ENCODE assay signal across 15 cellular contexts in the genomic region with DNA sequence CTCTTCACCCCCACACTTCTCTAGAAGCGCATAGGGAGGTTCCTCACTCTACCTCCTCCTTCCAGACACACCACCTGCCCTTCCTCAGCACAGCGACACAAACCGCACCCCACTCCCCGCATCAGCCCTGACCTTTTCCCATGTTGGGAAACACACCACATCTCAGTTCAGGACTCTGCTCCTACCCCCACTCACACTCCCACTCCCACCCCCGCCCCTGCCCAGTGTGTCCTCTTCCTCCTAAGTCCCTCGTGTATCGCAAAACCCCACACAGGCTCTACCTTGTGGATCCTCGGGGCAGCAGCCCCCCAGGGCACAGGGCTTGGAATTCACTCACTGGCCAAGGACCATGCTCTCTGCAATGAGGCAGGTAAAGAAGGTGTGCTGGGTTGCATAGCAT. TPM values are rescaled to one million over a fixed set of nuclear protein-coding genes. Genes with fewer than 3 reads are reported as not detected.
DNase-seq lines count a peak whose midpoint lies in the region; ATAC-seq and TF ChIP-seq lines count a peak whose summit lies in the region.
"Had no signal": no experiment of that assay in that cellular context is flagged by ENCODE, and none has a peak within 500 bp of the region (broad histone marks: within the 10 kb centered on the region; RNA-seq: fewer than 3 reads in every experiment).

No MANE protein-coding gene starts in this region.

- intact Hi-C loops in sciatic nerve (cut with DNase I), result no loop called here
- intact Hi-C loops in vagina (cut with DNase I), result loop anchor here (5.0 kb wide), 1 partner anchor 496 kb away; no protein-coding TSS in a partner anchor
- intact Hi-C loops in mucosa of descending colon (cut with DNase I, micrococcal nuclease), result no loop called here

- no peaks in the 10 kb centered on the region for H3K4me1 ChIP-seq in HEK293 (ENCODE audit: control insufficient read depth, insufficient read depth, low read length)
- H3K4me1 ChIP-seq in vagina, result peaks cover 15% of the 10 kb centered on the region
- H3K4me1 ChIP-seq in mucosa of descending colon (ENCODE audit: low read depth), result no peaks in the 10 kb centered on the region
- H3K4me1 ChIP-seq: A549, BE2C had no signal

- ATAC-seq in sciatic nerve (no peak), mucosa of descending colon (no peak)
- ATAC-seq: A549, GM12878 had no signal

- H3K9me3 ChIP-seq in HEK293 (ENCODE audit: control insufficient read depth, insufficient read depth, low read depth, low read length) (no peaks in the 10 kb centered on the region), vagina (no peaks in the 10 kb centered on the region), mucosa of descending colon (no peaks in the 10 kb centered on the region)
- H3K9me3 ChIP-seq: A549, BE2C had no signal

- TF ChIP-seq CTCF in HEK293 (tag by site-specific recombination; IDR thresholded peaks at IDR 0.05) (no peak), coronary artery (IDR thresholded peaks at IDR 0.05) (no peak), vagina (IDR thresholded peaks at IDR 0.05) (no peak), mucosa of descending colon (IDR thresholded peaks at IDR 0.05) (no peak)

- CTCF ChIA-PET in HEK293 (lab: Yijun Ruan, JAX), result no interaction called here

- H3K36me3 ChIP-seq in HEK293 (ENCODE audit: control insufficient read depth in 2 of 2, insufficient read depth in 1 of 2, low read length in 2 of 2) (no peaks in the 10 kb centered on the region), vagina (no peaks in the 10 kb centered on the region), mucosa of descending colon (ENCODE audit: low read depth) (no peaks in the 10 kb centered on the region)
- H3K36me3 ChIP-seq: BE2C had no signal

- H3K27ac ChIP-seq in HEK293 (ENCODE audit: extremely low read depth, low read depth, low read length) (no peak overlapping the region), coronary artery (no peak overlapping the region), vagina (no peak overlapping the region)
- H3K27ac ChIP-seq: A549, C4-2B, GM23248 had no signal

- TF ChIP-seq POLR2A in vagina (IDR thresholded peaks at IDR 0.05), result no peak

- POLR2A ChIA-PET in HEK293 (lab: Yijun Ruan, JAX), result no interaction called here

- H3K27me3 ChIP-seq in vagina, result no peaks in the 10 kb centered on the region
- H3K27me3 ChIP-seq: BE2C had no signal

- H3K4me3 ChIP-seq in HEK293 (ENCODE audit: low read depth, low read length), result no peak overlapping the region
- H3K4me3 ChIP-seq in coronary artery, result no peak overlapping the region
- H3K4me3 ChIP-seq in vagina, result no peak overlapping the region
- H3K4me3 ChIP-seq in mucosa of descending colon, result no peak overlapping the region
- H3K4me3 ChIP-seq: A549, GM12878, GM23248 had no signal

- DNase-seq in coronary artery (ENCODE audit: low spot score) (peak; percentile 59), sciatic nerve (ENCODE audit: low spot score) (peak; percentile 32), vagina (ENCODE audit: extremely low spot score in 2 of 2) (peak; percentile 58 to 80), mucosa of descending colon (no peak), NCI-H69 (lab: John Stamatoyannopoulos, UW) (no peak)
- DNase-seq: BE2C; CD4-positive, alpha-beta memory T cell; DMS79; GM23248 had no signal

TF ChIP-seq in HEK293, 187 proteins besides CTCF, POLR2A, EP300 and RAD21:
- TF ChIP-seq GFI1B (tag by site-specific recombination; IDR thresholded peaks at IDR 0.05) (no peak), EGR2 (tag by site-specific recombination; IDR thresholded peaks at IDR 0.05; ENCODE audit: low read depth) (peak; percentile 27; the same call in 1 of the 2 replicates), BCL11B (tag by site-specific recombination; IDR thresholded peaks at IDR 0.05; ENCODE audit: low read depth) (no peak), KLF1 (tag by site-specific recombination; IDR thresholded peaks at IDR 0.05) (no peak), SP3 (tag by site-specific recombination; IDR thresholded peaks at IDR 0.05) (no peak), PRDM6 (tag by site-specific recombination; IDR thresholded peaks at IDR 0.05) (no peak), ZFHX2 (tag by site-specific recombination; conservative IDR thresholded peaks at IDR 0.05) (0 out of 2 replicates have a peak, but pooled peaks have one; percentile 14), ZNF211 (tag by site-specific recombination; IDR thresholded peaks at IDR 0.05; ENCODE audit: low read depth) (no peak), ZNF140 (tag by site-specific recombination; IDR thresholded peaks at IDR 0.05) (no peak)
- TF ChIP-seq, protein P1, sequence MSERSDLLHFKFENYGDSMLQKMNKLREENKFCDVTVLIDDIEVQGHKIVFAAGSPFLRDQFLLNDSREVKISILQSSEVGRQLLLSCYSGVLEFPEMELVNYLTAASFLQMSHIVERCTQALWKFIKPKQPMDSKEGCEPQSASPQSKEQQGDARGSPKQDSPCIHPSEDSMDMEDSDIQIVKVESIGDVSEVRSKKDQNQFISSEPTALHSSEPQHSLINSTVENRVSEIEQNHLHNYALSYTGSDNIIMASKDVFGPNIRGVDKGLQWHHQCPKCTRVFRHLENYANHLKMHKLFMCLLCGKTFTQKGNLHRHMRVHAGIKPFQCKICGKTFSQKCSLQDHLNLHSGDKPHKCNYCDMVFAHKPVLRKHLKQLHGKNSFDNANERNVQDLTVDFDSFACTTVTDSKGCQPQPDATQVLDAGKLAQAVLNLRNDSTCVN (tag by site-specific recombination; optimal IDR thresholded peaks at IDR 0.05), result no peak
TF ChIP-seq in HEK293: peak in this region for 2.

RNA-seq across cellular contexts. Expression of gene AOC1, which starts 4.2 kb away (rescaled TPM):
- total RNA-seq in sciatic nerve (not detected), vagina (not detected), mucosa of descending colon (100 to 1,000 TPM; 249 to 756 (median 606) TPM)
- total RNA-seq: CD4-positive, alpha-beta memory T cell; GM12878; GM23248; HT1080 had no signal

RNA-seq across cellular contexts. Expression of gene TMEM176A, which starts 47.5 kb away (rescaled TPM):
- total RNA-seq in sciatic nerve (69.7 TPM), vagina (43.7 TPM), mucosa of descending colon (100 to 1,000 TPM; 178 to 282 (median 245) TPM)
- total RNA-seq: G401, GM12878, GM23248, HT1080 had no signal

RNA-seq across cellular contexts. Expression of gene TMEM176B, which starts 47.9 kb away (rescaled TPM):
- total RNA-seq in sciatic nerve, result 78.8 TPM
- 60.6 TPM for total RNA-seq in vagina
- total RNA-seq in mucosa of descending colon, result 100 to 1,000 TPM; 210 to 401 (median 338) TPM
- total RNA-seq: GM23248, HT1080 had no signal

Comparison
In these comparisons a context has a peak if more than half of its experiments do, and no peak if none do; other contexts are left out.
1. DNase-seq: peak in coronary artery (single experiment), sciatic nerve (single experiment) and vagina (2 of 2); none in mucosa of descending colon (0 of 3) and NCI-H69 (single experiment).
2. RNA of gene AOC1, which starts 4.2 kb away (total RNA-seq): 249 to 756 TPM in mucosa of descending colon; not detected in sciatic nerve (single experiment) and not detected in vagina (single experiment); every median in the first group is over 100 times any median in the second.